Comparison of ENCODE assay signal across 14 cellular contexts in genomic region chr15:51348688-51349087, GRCh38. TPM values are rescaled to one million over a fixed set of nuclear protein-coding genes. Genes with fewer than 3 reads are reported as not detected.
DNase-seq lines count a peak whose midpoint lies in the region; ATAC-seq and TF ChIP-seq lines count a peak whose summit lies in the region.
"Had no signal": no experiment of that assay in that cellular context is flagged by ENCODE, and none has a peak within 500 bp of the region (broad histone marks: within the 10 kb centered on the region; RNA-seq: fewer than 3 reads in every experiment).

No MANE protein-coding gene starts in this region.

- DNase-seq in putamen (ENCODE audit: low spot score) (peak; percentile 87), DMS153 treated with DMSO at 0.1 percent for 48 hours (lab: John Stamatoyannopoulos, UW; ENCODE audit: unreplicated experiment) (no peak), nephron progenitor cell (no peak), NCI-H146 treated with DMSO at 0.1 percent for 48 hours (lab: John Stamatoyannopoulos, UW; ENCODE audit: unreplicated experiment) (no peak)
- DNase-seq in CD4-positive, alpha-beta T cell: no peak
- DNase-seq: activated naive CD8-positive, alpha-beta T cell treated with anti-CD3 and anti-CD28 coated beads, Interleukin-2, amount 50 U/mL, for 24 hours; GDM1; posterior cingulate gyrus had no signal

- peak; percentile 95 for ATAC-seq in GM18873 (IDR thresholded peaks at IDR 0.05; ENCODE audit: low FRiP score, unreplicated experiment)
- peak; percentile 89 for ATAC-seq in GM21825 (IDR thresholded peaks at IDR 0.05; ENCODE audit: unreplicated experiment)
- peak; percentile 93 for ATAC-seq in HG03521 (IDR thresholded peaks at IDR 0.05; ENCODE audit: unreplicated experiment)
- no peak for ATAC-seq in CD4-positive, alpha-beta T cell (ENCODE audit: poor library complexity)
- ATAC-seq: activated naive CD8-positive, alpha-beta T cell treated with anti-CD3 and anti-CD28 coated beads, Interleukin-2, amount 50 U/mL, for 24 hours had no signal

- CTCF ChIA-PET in CD4-positive, alpha-beta T cell (lab: Charles Lee): no interaction called here

- intact Hi-C loops in CD4-positive, alpha-beta T cell (cut with DNase I, micrococcal nuclease): no loop called here

- no peak overlapping the region for H3K27ac ChIP-seq in CD4-positive, alpha-beta T cell (ENCODE audit: low read depth, low read length)
- H3K27ac ChIP-seq: hepatocyte had no signal

- no peak overlapping the region for H3K27ac Mint-ChIP-seq in nephron progenitor cell
- H3K27ac Mint-ChIP-seq in CD4-positive, alpha-beta T cell: no peak overlapping the region
- H3K27ac Mint-ChIP-seq: activated naive CD8-positive, alpha-beta T cell treated with anti-CD3 and anti-CD28 coated beads, Interleukin-2, amount 50 U/mL, for 24 hours; T-helper 1 cell treated with Interleukin-12 subunit alpha and Interleukin-12 subunit beta and Interleukin-4 antibody, amounts not matched to agents 30 μg/mL and 1 μg/mL, for 36 hours had no signal

- H3K27me3 ChIP-seq in CD4-positive, alpha-beta T cell (ENCODE audit: control insufficient read depth, insufficient read depth, low read length): peaks cover 18% of the 10 kb centered on the region

- no peak for TF ChIP-seq CTCF in nephron progenitor cell (IDR thresholded peaks at IDR 0.05)
- TF ChIP-seq CTCF in CD4-positive, alpha-beta T cell (IDR thresholded peaks at IDR 0.05): no peak

- POLR2A ChIA-PET in CD4-positive, alpha-beta T cell (lab: Charles Lee): no interaction called here

- no peaks in the 10 kb centered on the region for H3K36me3 Mint-ChIP-seq in nephron progenitor cell (ENCODE audit: low read depth)
- no peaks in the 10 kb centered on the region for H3K36me3 Mint-ChIP-seq in CD4-positive, alpha-beta T cell (ENCODE audit: low read depth)

- no peaks in the 10 kb centered on the region for H3K4me1 Mint-ChIP-seq in nephron progenitor cell
- H3K4me1 Mint-ChIP-seq in CD4-positive, alpha-beta T cell (ENCODE audit: low read depth): no peaks in the 10 kb centered on the region
- H3K4me1 Mint-ChIP-seq: activated naive CD8-positive, alpha-beta T cell treated with anti-CD3 and anti-CD28 coated beads, Interleukin-2, amount 50 U/mL, for 24 hours had no signal

- peaks cover 5% of the 10 kb centered on the region for H3K9me3 Mint-ChIP-seq in nephron progenitor cell
- H3K9me3 Mint-ChIP-seq in CD4-positive, alpha-beta T cell: no peaks in the 10 kb centered on the region
- H3K9me3 Mint-ChIP-seq: activated naive CD8-positive, alpha-beta T cell treated with anti-CD3 and anti-CD28 coated beads, Interleukin-2, amount 50 U/mL, for 24 hours; T-helper 1 cell treated with Interleukin-12 subunit alpha and Interleukin-12 subunit beta and Interleukin-4 antibody, amounts not matched to agents 30 μg/mL and 1 μg/mL, for 36 hours had no signal

- peaks cover 27% of the 10 kb centered on the region for H3K27me3 Mint-ChIP-seq in nephron progenitor cell (ENCODE audit: low read depth, poor library complexity)
- peaks cover 19% of the 10 kb centered on the region for H3K27me3 Mint-ChIP-seq in CD4-positive, alpha-beta T cell
- H3K27me3 Mint-ChIP-seq: activated naive CD8-positive, alpha-beta T cell treated with anti-CD3 and anti-CD28 coated beads, Interleukin-2, amount 50 U/mL, for 24 hours had no signal

- no peak overlapping the region for H3K4me3 Mint-ChIP-seq in nephron progenitor cell
- no peak overlapping the region for H3K4me3 Mint-ChIP-seq in CD4-positive, alpha-beta T cell
- H3K4me3 Mint-ChIP-seq: activated naive CD8-positive, alpha-beta T cell treated with anti-CD3 and anti-CD28 coated beads, Interleukin-2, amount 50 U/mL, for 24 hours; T-helper 1 cell treated with Interleukin-12 subunit alpha and Interleukin-12 subunit beta and Interleukin-4 antibody, amounts not matched to agents 30 μg/mL and 1 μg/mL, for 36 hours had no signal

- H3K9me3 ChIP-seq in CD4-positive, alpha-beta T cell (ENCODE audit: control insufficient read depth, low read length): no peaks in the 10 kb centered on the region

RNA-seq across cellular contexts. Expression of gene GLDN, which starts 7.2 kb away (rescaled TPM):
- not detected for total RNA-seq in CD4-positive, alpha-beta T cell
- total RNA-seq: LHCN-M2 had no signal

RNA-seq across cellular contexts. Expression of gene CYP19A1, which starts 10.3 kb away (rescaled TPM):
- total RNA-seq in CD4-positive, alpha-beta T cell: not detected
